34 cellular contexts compared by ENCODE assay signal in the genomic region with DNA sequence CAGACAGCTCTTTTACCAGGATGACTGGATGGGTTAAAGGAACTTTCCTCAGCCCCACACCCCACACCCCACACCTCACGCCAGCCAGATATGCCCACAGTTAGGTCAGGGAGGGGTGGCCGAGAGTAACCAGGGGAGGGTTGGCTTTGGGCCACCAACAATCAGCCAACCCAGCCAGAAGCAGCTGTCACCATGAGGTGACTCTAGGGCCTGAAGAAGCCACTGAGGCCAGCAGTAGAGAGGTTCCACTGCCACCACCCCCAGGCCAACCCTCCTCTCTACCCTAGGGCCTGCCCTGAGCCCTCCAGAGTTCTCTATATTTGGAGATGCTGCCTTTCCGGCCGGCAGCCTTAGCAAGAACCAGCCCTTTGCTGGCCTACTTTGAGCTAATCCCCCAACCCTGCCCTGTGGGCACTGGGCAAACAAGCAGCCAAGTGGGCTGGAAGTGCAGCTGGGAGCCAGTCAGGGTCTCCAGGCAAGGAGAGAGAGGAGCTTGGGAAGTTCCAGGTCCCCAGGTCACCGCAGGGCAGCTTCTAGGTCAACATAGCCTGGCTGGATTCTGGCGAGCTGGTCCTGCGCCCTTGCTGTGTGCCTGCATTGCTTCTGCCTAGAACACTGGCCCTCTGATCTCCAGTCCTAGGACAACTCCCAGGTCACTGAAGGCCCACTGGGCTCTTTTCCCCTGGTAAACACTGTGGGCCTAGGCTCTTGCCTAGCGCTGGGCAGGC. TPM values are rescaled to one million over a fixed set of nuclear protein-coding genes. Genes with fewer than 3 reads are reported as not detected.
"Had no signal": no experiment of that assay in that cellular context is flagged by ENCODE, and none has a peak within 500 bp of the region (broad histone marks: within the 10 kb centered on the region; RNA-seq: fewer than 3 reads in every experiment).

No MANE protein-coding gene starts in this region.

- H3K27me3 ChIP-seq: cardiac muscle cell had no signal

- H3K27ac ChIP-seq: cardiac muscle cell, VCaP had no signal

- H3K36me3 ChIP-seq: cardiac muscle cell had no signal

- DNase-seq: activated B cell treated with CpG ODN at 0.5 μM for 24 hours; activated CD4-positive, alpha-beta memory T cell treated with anti-CD3 and anti-CD28 coated beads for 36 hours; activated CD4-positive, alpha-beta T cell treated with anti-CD3 and anti-CD28 coated beads for 4 hours; activated CD4-positive, alpha-beta T cell treated with anti-CD3 and anti-CD28 coated beads, Interleukin-2, amount 50 U/mL, for 1 hour; activated CD4-positive, CD25-positive, alpha-beta regulatory T cell treated with anti-CD3 and anti-CD28 coated beads, Interleukin-2, amount 50 U/mL, for 72 hours; activated CD8-positive, alpha-beta memory T cell treated with anti-CD3 and anti-CD28 coated beads for 24 hours; activated effector memory CD4-positive, alpha-beta T cell treated with anti-CD3 and anti-CD28 coated beads, Interleukin-2, amount 50 U/mL, for 16 hours; activated naive CD4-positive, alpha-beta T cell; activated naive CD4-positive, alpha-beta T cell treated with anti-CD3 and anti-CD28 coated beads, Interleukin-2, amount 50 U/mL, for 16 hours; activated naive CD8-positive, alpha-beta T cell treated with anti-CD3 and anti-CD28 coated beads for 36 hours; activated T-cell treated with anti-CD3 and anti-CD28 coated beads, Interleukin-2, amount 50 U/mL, for 1 hour; activated T-cell treated with anti-CD3 and anti-CD28 coated beads, Interleukin-2, amount 50 U/mL, for 72 hours; amniotic stem cell; aorta; KBM-7; NCI-H1105; NCI-H1417 treated with DMSO at 0.1 percent for 48 hours; NCI-H1694; NCI-H1930; NCI-H2081 treated with DMSO at 0.1 percent for 48 hours; NCI-H226; NCI-H446 treated with DMSO at 0.1 percent for 48 hours; NCI-H524; NCI-H69; PC-3; Right ventricle myocardium superior; SW 1271; T-helper 1 cell; T-helper 2 cell; T-helper 9 cell had no signal

- H3K4me3 ChIP-seq: cardiac muscle cell had no signal

RNA-seq across cellular contexts. Expression of gene SYT8, which starts 12.0 kb away (rescaled TPM):
- total RNA-seq: activated B cell treated with CpG ODN at 0.5 μM for 24 hours; activated CD4-positive, alpha-beta memory T cell treated with anti-CD3 and anti-CD28 coated beads for 36 hours; activated CD8-positive, alpha-beta memory T cell treated with anti-CD3 and anti-CD28 coated beads, Interleukin-2, amount 10 ng/mL, durations not matched to agents 7 days and 5 days; activated naive CD8-positive, alpha-beta T cell treated with anti-CD3 and anti-CD28 coated beads for 36 hours; activated T-cell treated with anti-CD3 and anti-CD28 coated beads, Interleukin-2, amount 50 U/mL, for 72 hours; activated T-helper 17 cell treated with anti-CD3 and anti-CD28 coated beads, Interleukin-2, amount 50 U/mL, for 72 hours; cardiac muscle cell; Right ventricle myocardium superior had no signal
- polyA plus RNA-seq: cardiac muscle cell had no signal

RNA-seq across cellular contexts. Expression of gene TNNI2, which starts 16.0 kb away (rescaled TPM):
- total RNA-seq: activated CD4-positive, alpha-beta memory T cell treated with anti-CD3 and anti-CD28 coated beads for 36 hours; activated T-helper 17 cell treated with anti-CD3 and anti-CD28 coated beads, Interleukin-2, amount 50 U/mL, for 72 hours; Right ventricle myocardium superior had no signal

RNA-seq across cellular contexts. Expression of gene LSP1, which starts 30.1 kb away (rescaled TPM):
- total RNA-seq: cardiac muscle cell, PC-3 had no signal
